In genomic region chr10:29689001-29689400, GRCh38 we compare ENCODE assay signal across 10 cellular contexts. TPM values are rescaled to one million over a fixed set of nuclear protein-coding genes. Genes with fewer than 3 reads are reported as not detected.
DNase-seq lines count a peak whose midpoint lies in the region; ATAC-seq and TF ChIP-seq lines count a peak whose summit lies in the region.
"Had no signal": no experiment of that assay in that cellular context is flagged by ENCODE, and none has a peak within 500 bp of the region (broad histone marks: within the 10 kb centered on the region; RNA-seq: fewer than 3 reads in every experiment).

No MANE protein-coding gene starts in this region.

- no peaks in the 10 kb centered on the region; the same call in 1 of the 2 replicates for H3K36me3 ChIP-seq in WERI-Rb-1

- H3K27ac ChIP-seq in WERI-Rb-1: no peak overlapping the region

- DNase-seq in EL (peak; percentile 71), NCI-H69 (lab: John Stamatoyannopoulos, UW) (peak; percentile 44), choroid plexus epithelial cell (ENCODE audit: low read depth) (peak; percentile 63), pulmonary artery endothelial cell (ENCODE audit: low read depth, low spot score) (peak; percentile 63), WERI-Rb-1 (no peak), NCI-H526 (lab: John Stamatoyannopoulos, UW) (no peak), OCI-M1 (lab: John Stamatoyannopoulos, UW) (no peak)
- DNase-seq: activated B cell treated with CpG ODN at 0.5 μM for 24 hours, heart left ventricle had no signal

- H3K9me3 ChIP-seq in WERI-Rb-1 (ENCODE audit: severe bottlenecking): no peaks in the 10 kb centered on the region
- H3K9me3 ChIP-seq: heart left ventricle had no signal

- TF ChIP-seq CTCF in choroid plexus epithelial cell (conservative IDR thresholded peaks at IDR 0.05; ENCODE audit: low read depth, low read length) (no peak), WERI-Rb-1 (IDR thresholded peaks at IDR 0.05; ENCODE audit: low read depth, low read length) (no peak)

- H3K4me3 ChIP-seq in choroid plexus epithelial cell (ENCODE audit: low read depth, low read length) (no peak overlapping the region), WERI-Rb-1 (ENCODE audit: low read depth, low read length) (no peak overlapping the region)

- no peak for ATAC-seq in HG03045 (IDR thresholded peaks at IDR 0.05; ENCODE audit: unreplicated experiment)

- H3K27me3 ChIP-seq in WERI-Rb-1 (ENCODE audit: insufficient read depth, low read depth, severe bottlenecking): no peaks in the 10 kb centered on the region
- H3K27me3 ChIP-seq: heart left ventricle had no signal

RNA-seq across cellular contexts. Expression of gene SVIL, which starts 54.2 kb away (rescaled TPM):
- total RNA-seq in pulmonary artery endothelial cell: 67.4 and 75.9 TPM in 2 replicates

Comparison
In these comparisons a context has a peak if more than half of its experiments do, and no peak if none do; other contexts are left out.
1. DNase-seq: peak in EL (single experiment), NCI-H69 (single experiment), choroid plexus epithelial cell (single experiment) and pulmonary artery endothelial cell (single experiment); none in WERI-Rb-1 (single experiment), NCI-H526 (0 of 2) and OCI-M1 (single experiment).